Comparison of ENCODE assay signal across 8 cellular contexts in the genomic region with DNA sequence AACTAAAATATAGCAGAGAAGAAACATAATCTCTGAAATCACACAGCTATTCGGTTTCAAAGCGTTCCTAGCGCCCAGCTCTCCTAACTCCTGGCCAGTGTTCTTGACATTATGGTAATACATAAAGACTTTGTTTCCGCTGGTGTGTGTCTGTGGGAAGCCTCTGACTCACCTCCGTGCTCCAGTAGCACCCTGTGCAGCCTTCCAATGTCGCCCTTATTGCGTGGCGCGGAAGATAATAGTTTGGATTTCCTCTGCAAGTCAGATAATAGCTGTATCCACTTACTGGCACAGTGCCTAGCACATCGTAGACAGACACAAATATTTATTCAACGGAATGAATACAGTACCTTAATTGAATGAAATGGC. TPM values are rescaled to one million over a fixed set of nuclear protein-coding genes. Genes with fewer than 3 reads are reported as not detected.
DNase-seq lines count a peak whose midpoint lies in the region.

No MANE protein-coding gene starts in this region.

- in situ Hi-C loops in GM23248 (cut with MboI): no loop called here
- in situ Hi-C loops in KBM-7 (cut with MboI; ENCODE audit: low pct_unique_long_range_greater_than_20kb, low sequenced_read_pairs): no loop called here

- DNase-seq in GM23248 (peak; percentile 83), NCI-H345 treated with DMSO at 0.1 percent for 48 hours (lab: John Stamatoyannopoulos, UW; ENCODE audit: unreplicated experiment) (peak; percentile 44), amniotic epithelial cell (ENCODE audit: low read depth) (peak; percentile 71), smooth muscle cell of the brain vasculature (ENCODE audit: low read depth, low spot score) (peak; percentile 9), posterior vena cava (ENCODE audit: low spot score) (no peak), KBM-7 (no peak)

- no peaks in the 10 kb centered on the region for H3K9me3 ChIP-seq in BLaER1 treated with 17β-estradiol and CSF1 and Interleukin-3, amounts not matched to agents 10 nM and 100 nM (replicated peaks in 1 of 11)
- H3K9me3 ChIP-seq in GM23248 (ENCODE audit: low read depth): no peaks in the 10 kb centered on the region

- H3K9ac ChIP-seq in BLaER1 treated with 17β-estradiol and CSF1 and Interleukin-3, amounts not matched to agents 10 nM and 100 nM: peak overlapping the region; percentile 88 to 95 (median 92)
- H3K9ac ChIP-seq in GM23248: peak overlapping the region; percentile 87

- WGBS in GM23248 (ENCODE audit: low coverage in 1 of 2, low lambda C conversion rate in 2 of 2, missing lambda C conversion rate in 2 of 2), 2 experiments: 0 to 3% methylated on average over 11 of the region's 11 CpGs

- peak overlapping the region; percentile 97 for H2AFZ ChIP-seq in GM23248

- intact Hi-C loops in posterior vena cava (cut with DNase I): no loop called here

- peak overlapping the region; percentile 71 to 86 (median 82) for H3K4me3 ChIP-seq in BLaER1 treated with 17β-estradiol and CSF1 and Interleukin-3, amounts not matched to agents 10 nM and 100 nM
- peak overlapping the region; percentile 96 for H3K4me3 ChIP-seq in GM23248
- peak overlapping the region; percentile 93 for H3K4me3 ChIP-seq in iPS-11a (ENCODE audit: low read depth, low read length)

- peaks cover 14 to 23% (median 21%) of the 10 kb centered on the region in 10 experiments for H3K4me1 ChIP-seq in BLaER1 treated with 17β-estradiol and CSF1 and Interleukin-3, amounts not matched to agents 10 nM and 100 nM
- H3K4me1 ChIP-seq in GM23248 (ENCODE audit: insufficient read depth): peaks cover 9% of the 10 kb centered on the region

- no peaks in the 10 kb centered on the region for H3F3A ChIP-seq in GM23248 (ENCODE audit: insufficient read depth)

- H3K4me2 ChIP-seq in BLaER1 treated with 17β-estradiol and CSF1 and Interleukin-3, amounts not matched to agents 10 nM and 100 nM: peak overlapping the region; percentile 80 to 99 (median 92)
- H3K4me2 ChIP-seq in GM23248 (ENCODE audit: unreplicated experiment): peak overlapping the region; percentile 80

- H3K27ac ChIP-seq in BLaER1 treated with 17β-estradiol and CSF1 and Interleukin-3, amounts not matched to agents 10 nM and 100 nM: peak overlapping the region; percentile 87 to 97 (median 93); a peak in 21 of 22 replicates
- H3K27ac ChIP-seq in GM23248: peak overlapping the region; percentile 85

- no peaks in the 10 kb centered on the region for H3K9me2 ChIP-seq in GM23248 (ENCODE audit: insufficient read depth)

- H3K79me2 ChIP-seq in GM23248 (ENCODE audit: insufficient read depth): peaks cover 46% of the 10 kb centered on the region

- H3K36me3 ChIP-seq in BLaER1 treated with 17β-estradiol and CSF1 and Interleukin-3, amounts not matched to agents 10 nM and 100 nM: peaks cover 36 to 43% (median 39%) of the 10 kb centered on the region in 11 experiments
- H3K36me3 ChIP-seq in GM23248 (ENCODE audit: low read depth): peaks cover 31% of the 10 kb centered on the region

- H4K20me1 ChIP-seq in BLaER1 treated with 17β-estradiol and CSF1 and Interleukin-3, amounts not matched to agents 10 nM and 100 nM: peaks cover 0 to 43% (median 13%) of the 10 kb centered on the region in 11 experiments; a peak in 12 of 22 replicates
- no peaks in the 10 kb centered on the region for H4K20me1 ChIP-seq in GM23248 (ENCODE audit: insufficient read depth)

- no peaks in the 10 kb centered on the region for H3K27me3 ChIP-seq in BLaER1 treated with 17β-estradiol and CSF1 and Interleukin-3, amounts not matched to agents 10 nM and 100 nM
- H3K27me3 ChIP-seq in GM23248 (replicated peaks; ENCODE audit: insufficient read depth): no peaks in the 10 kb centered on the region

RNA-seq across cellular contexts. Expression of a gene that starts 0.6 kb away (rescaled TPM):
- 13.9 and 14.7 TPM in 2 replicates for total RNA-seq in GM23248 (2014; rRNA removed; shearing (Covaris generic))
- 14.2 and 15.0 TPM in 2 replicates for polyA plus RNA-seq in GM23248 (2016; fragmentation: Nextera tagmentation; extraction: Ambion mirVana)
- 10 to 100 TPM; 11.9 to 13.3 TPM for total RNA-seq in posterior vena cava

Comparison
In these comparisons a context has a peak if more than half of its experiments do, and no peak if none do; other contexts are left out.
1. DNase-seq: peak in GM23248 (single experiment), NCI-H345 treated with DMSO at 0.1 percent for 48 hours (single experiment), amniotic epithelial cell (single experiment) and smooth muscle cell of the brain vasculature (single experiment); none in posterior vena cava (single experiment) and KBM-7 (single experiment).
2. Peak in every context shown above with its lines, with median percentiles within 50 percentile points of each other: H3K4me3 ChIP-seq.